23 cellular contexts compared by ENCODE assay signal in the genomic region with DNA sequence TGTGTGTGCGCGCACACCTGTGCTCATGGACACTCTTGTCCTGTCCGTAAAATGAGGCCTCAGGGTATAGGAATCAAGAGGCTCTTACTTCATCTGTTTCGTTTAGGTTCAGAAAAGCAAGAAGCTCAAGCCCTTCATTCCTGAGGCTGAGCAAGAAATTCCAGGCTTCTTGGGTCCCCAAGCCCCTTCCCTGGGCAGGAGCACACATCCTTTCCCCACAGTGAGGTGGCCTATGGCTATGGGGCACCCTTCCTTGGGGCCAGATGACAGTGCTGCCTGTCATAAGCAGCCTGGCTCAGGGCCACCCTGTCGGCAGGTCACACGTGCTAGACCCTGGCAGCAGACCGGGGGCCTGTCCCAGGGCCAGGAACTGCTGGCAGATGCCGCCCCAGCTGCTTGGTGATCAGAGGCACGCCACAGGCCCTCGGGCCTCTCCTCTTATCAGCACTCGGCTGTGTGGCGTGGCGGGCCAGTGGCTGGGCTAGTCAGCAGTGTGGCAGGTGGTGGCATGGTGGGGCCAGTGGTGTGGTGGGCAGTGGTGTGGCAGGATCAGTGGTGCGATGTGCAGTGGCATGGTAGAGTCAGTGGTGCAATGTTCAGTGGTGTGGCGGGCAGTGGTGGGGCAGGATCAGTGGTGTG. TPM values are rescaled to one million over a fixed set of nuclear protein-coding genes. Genes with fewer than 3 reads are reported as not detected.
DNase-seq lines count a peak whose midpoint lies in the region; ATAC-seq, FAIRE-seq and TF ChIP-seq lines count a peak whose summit lies in the region.
"Had no signal": no experiment of that assay in that cellular context is flagged by ENCODE, and none has a peak within 500 bp of the region (broad histone marks: within the 10 kb centered on the region; RNA-seq: fewer than 3 reads in every experiment).

No MANE protein-coding gene starts in this region.

- DNase-seq in Caco-2, result no peak
- DNase-seq in body of pancreas, result peak; percentile 59 to 78 (median 64)
- peak; percentile 82 for DNase-seq in left lobe of liver (ENCODE audit: low spot score)
- DNase-seq in sciatic nerve (ENCODE audit: low spot score), result no peak
- DNase-seq in vagina (ENCODE audit: extremely low spot score in 2 of 2), result no peak
- DNase-seq in HTR-8/SVneo (ENCODE audit: insufficient read length, low spot score), result no peak
- no peak for DNase-seq in COLO829 (ENCODE audit: low spot score)
- DNase-seq: ACHN; activated CD4-positive, alpha-beta T cell treated with anti-CD3 and anti-CD28 coated beads, Interleukin-2, amount 50 U/mL, for 1 hour; activated effector memory CD4-positive, alpha-beta T cell treated with anti-CD3 and anti-CD28 coated beads, Interleukin-2, amount 50 U/mL, for 16 hours; CD4-positive, CD25-positive, alpha-beta regulatory T cell; DMS79; H9; left colon; NCI-H187; T-cell had no signal

- CTCF ChIA-PET in Caco-2 (lab: Charles Lee), result interaction anchor here (0.6 kb wide), 1 partner anchor 226 kb away, joined by 4 read pairs; no protein-coding TSS in a partner anchor

- no peak for FAIRE-seq in HTR-8/SVneo (lab: Jason Lieb, UNC)
- FAIRE-seq: frontal cortex had no signal

- peaks cover 1% of the 10 kb centered on the region; the same call in 1 of the 2 replicates for H3K36me3 ChIP-seq in Caco-2 (ENCODE audit: control insufficient read depth, insufficient read depth, low read length)
- H3K36me3 ChIP-seq in body of pancreas (replicated peaks in 1 of 2; ENCODE audit: insufficient read depth in 1 of 2, low read depth in 2 of 2), result no peaks in the 10 kb centered on the region
- H3K36me3 ChIP-seq in vagina, result no peaks in the 10 kb centered on the region

- peak; percentile 58 for ATAC-seq in body of pancreas
- peak; percentile 88 for ATAC-seq in left lobe of liver
- ATAC-seq in sciatic nerve, result peak; percentile 6
- no peak for ATAC-seq in esophagus mucosa
- ATAC-seq: left colon, mucosa of descending colon, T-cell had no signal

- peaks cover 22% of the 10 kb centered on the region for H3K36me3 Mint-ChIP-seq in Caco-2 (ENCODE audit: insufficient read depth, unreplicated experiment)
- H3K36me3 Mint-ChIP-seq: T-cell had no signal

- H3K27ac ChIP-seq in body of pancreas (no peak overlapping the region), vagina (no peak overlapping the region)
- H3K27ac ChIP-seq: epithelial cell of prostate, VCaP had no signal

- H3K27me3 ChIP-seq in Caco-2 (replicated peaks; ENCODE audit: control insufficient read depth, insufficient read depth, low read length), result no peaks in the 10 kb centered on the region
- H3K27me3 ChIP-seq in body of pancreas, result no peaks in the 10 kb centered on the region
- H3K27me3 ChIP-seq in vagina, result no peaks in the 10 kb centered on the region
- H3K27me3 ChIP-seq: dorsolateral prefrontal cortex had no signal

- WGBS in body of pancreas, 2 donors, result 48 to 69% methylated on average over 6 to 15 of the region's 15 CpGs

- H3K4me1 ChIP-seq in Caco-2 (no peaks in the 10 kb centered on the region; the same call in 1 of the 2 replicates), body of pancreas (peaks cover 8% of the 10 kb centered on the region), vagina (peaks cover 31% of the 10 kb centered on the region)

- TF ChIP-seq POLR2A in body of pancreas (IDR thresholded peaks at IDR 0.05) (no peak), vagina (IDR thresholded peaks at IDR 0.05) (no peak)

- H3K27ac Mint-ChIP-seq in Caco-2 (ENCODE audit: unreplicated experiment), result peak overlapping the region; percentile 24
- H3K27ac Mint-ChIP-seq: H9, T-cell had no signal

- TF ChIP-seq CTCF in Caco-2 (IDR thresholded peaks at IDR 0.05; ENCODE audit: insufficient read depth in 1 of 2, low read depth in 1 of 2, low read length in 1 of 2, severe bottlenecking in 1 of 2, unreplicated experiment in 1 of 2) (no peak), body of pancreas (IDR thresholded peaks at IDR 0.05) (no peak), vagina (IDR thresholded peaks at IDR 0.05) (no peak)

- no peak overlapping the region for H3K4me3 Mint-ChIP-seq in Caco-2 (ENCODE audit: unreplicated experiment)
- H3K4me3 Mint-ChIP-seq: CD4-positive, CD25-positive, alpha-beta regulatory T cell; H9; T-cell had no signal

- H3K27me3 Mint-ChIP-seq in Caco-2 (ENCODE audit: insufficient read depth, unreplicated experiment), result no peaks in the 10 kb centered on the region
- H3K27me3 Mint-ChIP-seq: CD4-positive, CD25-positive, alpha-beta regulatory T cell; T-cell had no signal

- POLR2A ChIA-PET in Caco-2 (lab: Charles Lee), result no interaction called here

- H3K4me1 Mint-ChIP-seq in Caco-2 (ENCODE audit: low read depth, unreplicated experiment), result peaks cover 6% of the 10 kb centered on the region

- no peak overlapping the region for H3K4me3 ChIP-seq in Caco-2 (ENCODE audit: low read depth, low read length)
- H3K4me3 ChIP-seq in body of pancreas, result no peak overlapping the region
- no peak overlapping the region for H3K4me3 ChIP-seq in vagina
- H3K4me3 ChIP-seq: dorsolateral prefrontal cortex, mucosa of descending colon, skin epidermis had no signal

- intact Hi-C loops in Caco-2 (cut with micrococcal nuclease; ENCODE audit: unreplicated experiment), result no loop called here
- intact Hi-C loops in body of pancreas (cut with DNase I), result loop anchor here (5.0 kb wide), 1 partner anchor 39 kb away; no protein-coding TSS in a partner anchor
- intact Hi-C loops in sciatic nerve (cut with DNase I), result no loop called here
- intact Hi-C loops in vagina (cut with DNase I), result no loop called here

- no TSS peak for BruUV-seq in Caco-2 (replicated peaks; lab: Mats Ljungman, UMichigan)

- H3K9me3 Mint-ChIP-seq in Caco-2 (ENCODE audit: unreplicated experiment), result no peaks in the 10 kb centered on the region
- H3K9me3 Mint-ChIP-seq: CD4-positive, CD25-positive, alpha-beta regulatory T cell; H9; T-cell had no signal

- H3K9me3 ChIP-seq in Caco-2 (no peaks in the 10 kb centered on the region), body of pancreas (no peaks in the 10 kb centered on the region), vagina (no peaks in the 10 kb centered on the region)
- H3K9me3 ChIP-seq: mucosa of descending colon had no signal

RNA-seq across cellular contexts. Expression of gene NKD1, which starts 50.2 kb away (rescaled TPM):
- 37.9 and 54.9 TPM in 2 replicates for total RNA-seq in Caco-2 (2022)
- 1 to 10 TPM; 2.0 to 4.9 TPM for total RNA-seq in body of pancreas
- 3.9 TPM for total RNA-seq in left lobe of liver
- 37.0 TPM for total RNA-seq in sciatic nerve
- total RNA-seq in esophagus mucosa, result 1.9 TPM
- total RNA-seq in vagina, result 1.7 TPM

Comparison
In these comparisons a context has a peak if more than half of its experiments do, and no peak if none do; other contexts are left out.
1. DNase-seq: peak in body of pancreas (4 of 4) and left lobe of liver (single experiment); none in Caco-2 (0 of 2), sciatic nerve (single experiment), vagina (0 of 2), HTR-8/SVneo (single experiment) and COLO829 (single experiment).